In the genomic region with DNA sequence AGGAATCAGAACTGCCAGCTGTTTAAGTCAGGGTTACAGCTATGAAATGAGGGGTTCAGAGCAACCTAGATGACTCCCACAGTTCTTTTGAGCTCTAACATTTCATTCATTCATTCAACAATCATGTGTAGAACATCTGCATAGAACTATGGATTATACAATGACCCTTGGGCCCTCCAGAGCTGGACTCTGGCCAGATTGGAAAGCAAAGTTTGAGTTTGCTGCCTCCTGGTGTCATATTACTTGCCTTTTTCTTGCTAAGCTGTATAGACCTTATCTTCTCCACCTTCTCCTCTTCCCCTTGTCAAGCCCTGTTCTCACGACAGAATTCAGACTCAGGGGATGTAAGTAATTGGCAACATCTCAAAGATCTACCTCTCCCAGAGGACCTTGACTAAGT, we compare ENCODE assay signal across 8 cellular contexts. TPM values are rescaled to one million over a fixed set of nuclear protein-coding genes. Genes with fewer than 3 reads are reported as not detected.
DNase-seq lines count a peak whose midpoint lies in the region; ATAC-seq, FAIRE-seq and TF ChIP-seq lines count a peak whose summit lies in the region.

No MANE protein-coding gene starts in this region.

- H3K4me2 ChIP-seq in astrocyte (ENCODE audit: low read length) (no peak overlapping the region), HepG2 (ENCODE audit: low read depth, low read length) (no peak overlapping the region)

- POLR2A ChIA-PET in HEK293T (lab: Yijun Ruan, JAX): no interaction called here
- POLR2A ChIA-PET in HepG2 (lab: Yijun Ruan, JAX): interaction anchor here (0.7 kb wide), 1 partner anchor 10 kb away, joined by 3 read pairs; no protein-coding TSS in a partner anchor

- H4K20me1 ChIP-seq in astrocyte (ENCODE audit: insufficient read depth, low read length) (no peaks in the 10 kb centered on the region), HepG2 (ENCODE audit: insufficient read depth, low read length) (no peaks in the 10 kb centered on the region)

- no peaks in the 10 kb centered on the region for H3K36me3 ChIP-seq in astrocyte (ENCODE audit: insufficient read depth, low read length)
- no peaks in the 10 kb centered on the region for H3K36me3 ChIP-seq in HepG2 (replicated peaks in 1 of 2; ENCODE audit: control insufficient read depth in 1 of 2, insufficient read depth in 2 of 2, low read length in 2 of 2)

- no peak overlapping the region for H3K27ac ChIP-seq in astrocyte (ENCODE audit: low read depth, low read length)
- no peak overlapping the region for H3K27ac ChIP-seq in HepG2 (ENCODE audit: extremely low read length, insufficient read depth, low read length)

- in situ Hi-C loops in HepG2 (cut with HindIII; ENCODE audit: extremely low pct_ligation_motif_present, low pct_unique_long_range_greater_than_20kb): no loop called here

- H3K27me3 ChIP-seq in astrocyte (ENCODE audit: insufficient read depth, low read length) (peaks cover 5% of the 10 kb centered on the region), HepG2 (ENCODE audit: control insufficient read depth in 1 of 2, insufficient read depth in 2 of 2, low read length in 2 of 2) (peaks cover 0 to 5% of the 10 kb centered on the region in 2 experiments; a peak in 1 of 5 replicates)

- TF ChIP-seq EP300 in HepG2 (IDR thresholded peaks at IDR 0.05; ENCODE audit: low read depth in 2 of 2, low read length in 2 of 2) (no peak), HepG2 (CRISPR knock-in tag; IDR thresholded peaks at IDR 0.05; ENCODE audit: borderline replicate concordance) (no peak)

- WGBS in HepG2 (ENCODE audit: low lambda C conversion rate): 0% methylated on average over 1 of the region's 1 CpG

- H3K27ac Mint-ChIP-seq in CD14-positive monocyte (no peak overlapping the region), astrocyte (ENCODE audit: unreplicated experiment) (no peak overlapping the region)

- H3K4me1 ChIP-seq in astrocyte (ENCODE audit: insufficient read depth, low read length) (no peaks in the 10 kb centered on the region), HepG2 (ENCODE audit: insufficient read depth, low read length) (no peaks in the 10 kb centered on the region)

- H3K36me3 Mint-ChIP-seq in CD14-positive monocyte (no peaks in the 10 kb centered on the region), astrocyte (ENCODE audit: low read depth, unreplicated experiment) (no peaks in the 10 kb centered on the region)

- H3K4me1 Mint-ChIP-seq in CD14-positive monocyte (peaks cover 3% of the 10 kb centered on the region), astrocyte (ENCODE audit: low read depth, unreplicated experiment) (no peaks in the 10 kb centered on the region)

- FAIRE-seq in astrocyte (lab: Jason Lieb, UNC) (no peak), HepG2 (lab: Jason Lieb, UNC) (peak; percentile 87)

- peak; percentile 62 for TF ChIP-seq CTCF in CD14-positive monocyte (IDR thresholded peaks at IDR 0.05)
- peak; percentile 25 for TF ChIP-seq CTCF in astrocyte (IDR thresholded peaks at IDR 0.05; ENCODE audit: insufficient read depth, low read depth, low read length)
- TF ChIP-seq CTCF in HepG2 (CRISPR knock-in tag; IDR thresholded peaks at IDR 0.05): peak; percentile 78
- TF ChIP-seq CTCF in GM20000 (IDR thresholded peaks at IDR 0.05; ENCODE audit: extremely low read depth, missing control alignments): no peak

- ATAC-seq in HepG2 (peak; percentile 82), HG02623 (IDR thresholded peaks at IDR 0.05; ENCODE audit: unreplicated experiment) (no peak), GM18858 (IDR thresholded peaks at IDR 0.05; ENCODE audit: unreplicated experiment) (no peak)

- H3K4me3 Mint-ChIP-seq in CD14-positive monocyte: no peak overlapping the region
- H3K4me3 Mint-ChIP-seq in astrocyte (ENCODE audit: unreplicated experiment): no peak overlapping the region

- H3K9me3 ChIP-seq in astrocyte (ENCODE audit: insufficient read depth, low read depth, low read length) (no peaks in the 10 kb centered on the region), HepG2 (ENCODE audit: low read length) (no peaks in the 10 kb centered on the region)

- no peak for TF ChIP-seq POLR2A in HepG2 (IDR thresholded peaks at IDR 0.05; ENCODE audit: insufficient read depth in 1 of 2, low read depth in 2 of 2, low read length in 2 of 2)

- CTCF ChIA-PET in HEK293T (lab: Yijun Ruan, JAX): interaction anchor here (0.7 to 3.2 kb wide), 11 partner anchors 9 to 220 kb away, joined by 3 to 25 read pairs (median 4); no protein-coding TSS in a partner anchor
- CTCF ChIA-PET in HepG2 (lab: Yijun Ruan, JAX; ENCODE audit: low intra/inter-chr PET ratio, low total read pairs): interaction anchor here (1.6 to 1.9 kb wide), 2 partner anchors 47 to 156 kb away, joined by 10 to 16 read pairs; no protein-coding TSS in a partner anchor

- H2AFZ ChIP-seq in astrocyte (ENCODE audit: low read depth, low read length) (no peak overlapping the region), HepG2 (ENCODE audit: low read length) (no peak overlapping the region)

- no peak overlapping the region for H3K9ac ChIP-seq in astrocyte (ENCODE audit: low read length)
- H3K9ac ChIP-seq in HepG2 (ENCODE audit: insufficient read depth, low read depth, low read length): no peak overlapping the region

- peaks cover 1 to 4% (median 3%) of the 10 kb centered on the region in 3 donors for H3K27me3 Mint-ChIP-seq in CD14-positive monocyte (ENCODE audit: low read depth in 3 of 3)
- peaks cover 10% of the 10 kb centered on the region for H3K27me3 Mint-ChIP-seq in astrocyte (ENCODE audit: low read depth, unreplicated experiment)

- TF ChIP-seq RAD21 in HepG2 (CRISPR knock-in tag; IDR thresholded peaks at IDR 0.05): peak; percentile 55; the same call in 1 of the 2 replicates

- H3K79me2 ChIP-seq in astrocyte (ENCODE audit: insufficient read depth, low read length) (no peaks in the 10 kb centered on the region), HepG2 (ENCODE audit: insufficient read depth, low read length) (no peaks in the 10 kb centered on the region)

- no peak overlapping the region for H3K4me3 ChIP-seq in astrocyte (ENCODE audit: insufficient read depth, low read depth, low read length)
- H3K4me3 ChIP-seq in HepG2 (replicated peaks in 1 of 3; ENCODE audit: insufficient read depth in 1 of 3, low read depth in 2 of 3, low read length in 3 of 3): no peak overlapping the region

- peaks cover 0 to 10% (median 4%) of the 10 kb centered on the region in 7 donors for H3K9me3 Mint-ChIP-seq in CD14-positive monocyte
- peaks cover 4% of the 10 kb centered on the region for H3K9me3 Mint-ChIP-seq in astrocyte (ENCODE audit: unreplicated experiment)

- intact Hi-C loops in CD14-positive monocyte (cut with micrococcal nuclease) (no loop called here), HepG2 (cut with micrococcal nuclease; ENCODE audit: unreplicated experiment) (loop anchor here (1.0 kb wide), 2 partner anchors 47 to 156 kb away; no protein-coding TSS in a partner anchor)

- DNase-seq in CD14-positive monocyte (ENCODE audit: low spot score) (no peak), HEK293T (ENCODE audit: extremely low spot score) (peak; percentile 40), astrocyte (ENCODE audit: low read depth) (no peak), HepG2 (ENCODE audit: low spot score) (peak; percentile 57), GM20000 (ENCODE audit: low spot score) (no peak), SHP77 (lab: John Stamatoyannopoulos, UW) (no peak)

- no TSS peak for BruUV-seq in HepG2 (replicated peaks; lab: Mats Ljungman, UMichigan)

TF ChIP-seq in HEK293T, 16 proteins besides CTCF, POLR2A, EP300 and RAD21 (continues in another document):
- TF ChIP-seq ZNF384 (IDR thresholded peaks at IDR 0.05) (no peak), TARDBP (IDR thresholded peaks at IDR 0.05) (no peak), BHLHE40 (IDR thresholded peaks at IDR 0.05; ENCODE audit: borderline replicate concordance) (no peak), HDGF (IDR thresholded peaks at IDR 0.05; ENCODE audit: borderline replicate concordance) (no peak), FOXK2 (IDR thresholded peaks at IDR 0.05) (no peak)

TF ChIP-seq in HepG2, 621 proteins besides CTCF, POLR2A, EP300 and RAD21 (continues in another document):
- TF ChIP-seq ZNF3 (CRISPR knock-in tag; IDR thresholded peaks at IDR 0.05) (peak; percentile 71; the same call in 1 of the 2 replicates), HNF4G (IDR thresholded peaks at IDR 0.05; ENCODE audit: borderline replicate concordance, low read depth, low read length) (peak; percentile 66; the same call in 1 of the 2 replicates), HNF4G (CRISPR knock-in tag; IDR thresholded peaks at IDR 0.05; ENCODE audit: borderline replicate concordance, low read depth) (no peak), SMC3 (IDR thresholded peaks at IDR 0.05; ENCODE audit: low read length) (peak; percentile 91), HNF4A (CRISPR knock-in tag; IDR thresholded peaks at IDR 0.05) (peak; percentile 73), ARNT (IDR thresholded peaks at IDR 0.05) (no peak)

RNA-seq across cellular contexts. Expression of gene CASQ2, which starts 4.0 kb away (rescaled TPM):
- polyA plus RNA-seq in CD14-positive monocyte (not detected), HepG2 (2011; rRNA removed) (0.05 TPM in 1 of 2 replicates, not detected in the other)
- total RNA-seq in astrocyte (0.11 TPM in 1 of 2 replicates, not detected in the other), HepG2 (2016; rRNA removed; fragmentation: Illumina TruSeq; extraction: Trizol) (not detected in 2 replicates)
- total RNA-seq in HepG2 (2016; cell fraction: cytosol; rRNA removed; fragmentation: Illumina TruSeq; extraction: Trizol; ENCODE audit: low read depth): not detected in 2 replicates
- not detected in 2 replicates for total RNA-seq in HepG2 (2016; cell fraction: insoluble cytoplasmic fraction; rRNA removed; fragmentation: Illumina TruSeq; extraction: Trizol)
- total RNA-seq in HepG2 (2016; cell fraction: membrane; rRNA removed; fragmentation: Illumina TruSeq; extraction: Trizol): not detected in 2 replicates
- total RNA-seq in HepG2 (2016; cell fraction: nucleus; rRNA removed; fragmentation: Illumina TruSeq; extraction: Trizol): not detected in 2 replicates
- polyA plus RNA-seq in HepG2 (2011; cell fraction: cytosol; rRNA removed): 0.03 TPM in 1 of 2 replicates, not detected in the other
- not detected in 2 replicates for polyA plus RNA-seq in HepG2 (2011; cell fraction: nucleus; rRNA removed)
- 0.05 TPM in 1 of 2 replicates, not detected in the other for polyA plus RNA-seq in HepG2 (2012)
- polyA plus RNA-seq in HepG2 (2016; cell fraction: cytosol; fragmentation: Illumina TruSeq; extraction: Trizol; ENCODE audit: low read depth): not detected in 2 replicates
- not detected in 2 replicates for polyA plus RNA-seq in HepG2 (2016; cell fraction: insoluble cytoplasmic fraction; fragmentation: Illumina TruSeq; extraction: Trizol; ENCODE audit: low read depth)
- polyA plus RNA-seq in HepG2 (2016; cell fraction: membrane; fragmentation: Illumina TruSeq; extraction: Trizol; ENCODE audit: low read depth): not detected in 2 replicates
- polyA plus RNA-seq in HepG2 (2016; cell fraction: nucleus; fragmentation: Illumina TruSeq; extraction: Trizol; ENCODE audit: insufficient read depth, low read depth): not detected in 2 replicates
- polyA minus RNA-seq in HepG2 (2011; rRNA and poly(A)+ RNA removed; ENCODE audit: low replicate concordance): not detected in 2 replicates
- polyA minus RNA-seq in HepG2 (2011; cell fraction: cytosol; rRNA and poly(A)+ RNA removed): not detected in 2 replicates
- not detected in 2 replicates for polyA minus RNA-seq in HepG2 (2011; cell fraction: nucleus; rRNA and poly(A)+ RNA removed)

Comparison
In these comparisons a context has a peak if more than half of its experiments do, and no peak if none do; other contexts are left out.
1. DNase-seq: peak in HEK293T (single experiment) and HepG2 (single experiment); none in CD14-positive monocyte (single experiment), astrocyte (single experiment), GM20000 (single experiment) and SHP77 (0 of 2).